Comparison of ENCODE assay signal across 10 cellular contexts in genomic region chr18:9403795-9404564, GRCh38.
DNase-seq lines count a peak whose midpoint lies in the region; ATAC-seq, FAIRE-seq and TF ChIP-seq lines count a peak whose summit lies in the region.
"Had no signal": no experiment of that assay in that cellular context is flagged by ENCODE, and none has a peak within 500 bp of the region (broad histone marks: within the 10 kb centered on the region; RNA-seq: fewer than 3 reads in every experiment).

No MANE protein-coding gene starts in this region.

- TF ChIP-seq POLR2A in HCT116 (IDR thresholded peaks at IDR 0.05; ENCODE audit: borderline replicate concordance, extremely low read depth, insufficient read depth, insufficient read length) (no peak), GM12878 (IDR thresholded peaks at IDR 0.05; ENCODE audit: low read depth, low read length) (no peak)

- H3K27me3 ChIP-seq in HCT116 (ENCODE audit: insufficient read depth, low read length) (no peaks in the 10 kb centered on the region), GM12878 (replicated peaks in 1 of 2; ENCODE audit: control insufficient read depth in 2 of 2, insufficient read depth in 2 of 2, low read length in 1 of 2) (no peaks in the 10 kb centered on the region)
- H3K27me3 ChIP-seq: cardiac muscle cell had no signal

- peak overlapping the region in 7 of 10 donors; percentile 41 to 89 (median 82) for H3K27ac Mint-ChIP-seq in naive thymus-derived CD8-positive, alpha-beta T cell

- peak; percentile 48 for TF ChIP-seq RAD21 in HCT116 (IDR thresholded peaks at IDR 0.05; ENCODE audit: low read depth)
- peak; percentile 40 for TF ChIP-seq RAD21 in GM12878 (IDR thresholded peaks at IDR 0.05; ENCODE audit: insufficient read depth, low read depth, low read length)

- intact Hi-C loops in HCT116 (cut with micrococcal nuclease) = no loop called here
- intact Hi-C loops in GM12878 (cut with micrococcal nuclease; ENCODE audit: unreplicated experiment) = no loop called here

- no peaks in the 10 kb centered on the region for H3K9me3 Mint-ChIP-seq in naive thymus-derived CD8-positive, alpha-beta T cell

- no peaks in the 10 kb centered on the region for H3K4me1 ChIP-seq in HCT116 (ENCODE audit: control insufficient read depth in 1 of 2, insufficient read depth in 2 of 2, low read length in 2 of 2)
- no peaks in the 10 kb centered on the region for H3K4me1 ChIP-seq in GM12878 (ENCODE audit: control insufficient read depth, insufficient read depth, low read length)

- RAD21 ChIA-PET in HCT116 (lab: Charles Lee; ENCODE audit: low non-redundant PET in 1 of 2, low total read pairs in 2 of 2, uncharacterized antibody in 2 of 2, unreplicated experiment in 2 of 2) (no interaction called here), GM12878 (lab: Charles Lee; ENCODE audit: unreplicated experiment) (interaction anchor here (0.8 to 1.0 kb wide), 4 partner anchors 53 to 321 kb away, joined by 3 read pairs; partner anchors contain the start of gene TWSG1)

- in situ Hi-C loops in GM12878 (cut with MboI) = no loop called here

- peaks cover 0 to 1% (median 0%) of the 10 kb centered on the region in 5 donors for H3K27me3 Mint-ChIP-seq in naive thymus-derived CD8-positive, alpha-beta T cell

- POLR2A ChIA-PET in HCT116 (lab: Charles Lee) = no interaction called here
- POLR2A ChIA-PET in GM12878 (lab: Charles Lee) = interaction anchor here (0.5 to 0.6 kb wide), 2 partner anchors 246 to 707 kb away, joined by 3 to 6 read pairs; no protein-coding TSS in a partner anchor
- POLR2A ChIA-PET in naive thymus-derived CD8-positive, alpha-beta T cell (lab: Charles Lee) = no interaction called here

- H3K4me3 ChIP-seq in HCT116 (replicated peaks in 1 of 2; ENCODE audit: low read depth in 1 of 2, low read length in 2 of 2) = no peak overlapping the region
- H3K4me3 ChIP-seq in GM12878 = no peak overlapping the region
- H3K4me3 ChIP-seq: cardiac muscle cell had no signal

- H3K9ac ChIP-seq in HCT116 (ENCODE audit: low read length) = no peak overlapping the region
- no peak overlapping the region for H3K9ac ChIP-seq in GM12878 (ENCODE audit: control insufficient read depth, insufficient read depth, low read length)

- peaks cover 0 to 16% (median 13%) of the 10 kb centered on the region in 4 donors for H3K4me1 Mint-ChIP-seq in naive thymus-derived CD8-positive, alpha-beta T cell

- H3K4me2 ChIP-seq in HCT116 (ENCODE audit: low read length) (no peak overlapping the region), GM12878 (ENCODE audit: control insufficient read depth, insufficient read depth) (peak overlapping the region; percentile 30; the same call in 1 of the 2 replicates)

- H4K20me1 ChIP-seq in HCT116 (ENCODE audit: insufficient read depth) (no peaks in the 10 kb centered on the region), GM12878 (ENCODE audit: control insufficient read depth, insufficient read depth) (no peaks in the 10 kb centered on the region)

- H3K36me3 Mint-ChIP-seq in naive thymus-derived CD8-positive, alpha-beta T cell = peaks cover 0 to 10% (median 8%) of the 10 kb centered on the region in 3 donors

- TF ChIP-seq CTCF in HCT116 (IDR thresholded peaks at IDR 0.05 in 2 of 3, conservative IDR thresholded peaks at IDR 0.05 in 1 of 3; ENCODE audit: borderline replicate concordance in 1 of 3, insufficient read depth in 1 of 3, low read depth in 2 of 3, low read length in 2 of 3) (peak in 2 of 3 experiments; percentile 6 to 15; a peak in 1 of 6 replicates), GM12878 (IDR thresholded peaks at IDR 0.05 in 2 of 3, conservative IDR thresholded peaks at IDR 0.05 in 1 of 3; ENCODE audit: control insufficient read depth in 2 of 3, extremely low read depth in 1 of 3, insufficient read depth in 1 of 3, low read depth in 3 of 3, low read length in 3 of 3) (peak in 1 of 3 experiments; percentile 12; a peak in 2 of 6 replicates)

- TF ChIP-seq EP300 in GM12878 (IDR thresholded peaks at IDR 0.05; ENCODE audit: borderline replicate concordance in 1 of 2, control insufficient read depth in 1 of 2, low read depth in 2 of 2, low read length in 2 of 2) = no peak

- FAIRE-seq in GM12878 (lab: Jason Lieb, UNC) = no peak
- FAIRE-seq: islet of Langerhans had no signal

- H3K27ac ChIP-seq in HCT116 (ENCODE audit: low read depth, low read length) = no peak overlapping the region
- no peak overlapping the region for H3K27ac ChIP-seq in GM12878 (ENCODE audit: control insufficient read depth, insufficient read depth)
- H3K27ac ChIP-seq: cardiac muscle cell had no signal

- 75% methylated on average over 24 of the region's 24 CpGs for WGBS in GM12878 (ENCODE audit: insufficient coverage, insufficient replicate concordance, low lambda C conversion rate, missing lambda C conversion rate)

- BruUV-seq in HCT116 (replicated peaks; lab: Mats Ljungman, UMichigan) (no TSS peak), GM12878 (replicated peaks; lab: Mats Ljungman, UMichigan) (no TSS peak)

- H3K9me3 ChIP-seq in HCT116 (ENCODE audit: control insufficient read depth in 1 of 2, insufficient read depth in 1 of 2, low read depth in 1 of 2, low read length in 2 of 2) = no peaks in the 10 kb centered on the region
- peaks cover 2% of the 10 kb centered on the region; the same call in 2 of the 3 replicates for H3K9me3 ChIP-seq in GM12878 (replicated peaks; ENCODE audit: control insufficient read depth, insufficient read depth, low read length)

- CTCF ChIA-PET in HCT116 (lab: Charles Lee) (interaction anchor here (1.5 kb wide), 1 partner anchor 11 kb away, joined by 3 read pairs; no protein-coding TSS in a partner anchor), GM12878 (lab: Yijun Ruan, JAX) (interaction anchor here (0.8 to 1.2 kb wide), 5 partner anchors 57 to 330 kb away, joined by 3 to 4 read pairs (median 3); no protein-coding TSS in a partner anchor)

- ATAC-seq in HCT116 (0 out of 2 replicates have a peak, but pooled peaks have one; percentile 52), GM12878 (peak; percentile 45; the same call in 2 of the 3 replicates), GM18909 (IDR thresholded peaks at IDR 0.05; ENCODE audit: poor library complexity, unreplicated experiment) (no peak), GM18907 (IDR thresholded peaks at IDR 0.05; ENCODE audit: unreplicated experiment) (no peak)
- ATAC-seq in naive thymus-derived CD8-positive, alpha-beta T cell = no peak

- no peaks in the 10 kb centered on the region for H3K79me2 ChIP-seq in HCT116 (ENCODE audit: insufficient read depth, low read length)
- no peaks in the 10 kb centered on the region for H3K79me2 ChIP-seq in GM12878 (ENCODE audit: control insufficient read depth, insufficient read depth, low read length)

- H3K36me3 ChIP-seq in HCT116 (ENCODE audit: control insufficient read depth in 1 of 2, insufficient read depth in 2 of 2, low read length in 2 of 2) = no peaks in the 10 kb centered on the region
- no peaks in the 10 kb centered on the region; a peak in 1 of 4 replicates for H3K36me3 ChIP-seq in GM12878 (ENCODE audit: control insufficient read depth in 2 of 2, insufficient read depth in 2 of 2, low read length in 1 of 2)
- H3K36me3 ChIP-seq: cardiac muscle cell had no signal

- H2AFZ ChIP-seq in HCT116 (ENCODE audit: low read depth, low read length, poor library complexity, severe bottlenecking) (no peak overlapping the region), GM12878 (ENCODE audit: control insufficient read depth, low read depth, low read length) (peak overlapping the region; percentile 51; the same call in 1 of the 2 replicates)

- no peaks in the 10 kb centered on the region; the same call in 1 of the 2 replicates for H3K9me2 ChIP-seq in HCT116 (ENCODE audit: insufficient read depth)

- peak overlapping the region; percentile 57 to 94 (median 82) for H3K4me3 Mint-ChIP-seq in naive thymus-derived CD8-positive, alpha-beta T cell

- SMC1A ChIA-PET in GM12878 (lab: Charles Lee; ENCODE audit: uncharacterized antibody, unreplicated experiment) = interaction anchor here (1.0 to 1.3 kb wide), 3 partner anchors 10 to 223 kb away, joined by 3 read pairs; no protein-coding TSS in a partner anchor

- DNase-seq in GF-D8 (lab: John Stamatoyannopoulos, UW) (peak; percentile 65), HCT116 (ENCODE audit: low read depth, low spot score) (no peak), GM12878 (ENCODE audit: low read depth, low spot score) (no peak), kidney glomerular epithelial cell (lab: John Stamatoyannopoulos, UW) (no peak)
- DNase-seq in naive thymus-derived CD8-positive, alpha-beta T cell = peak in 1 of 10 donors; percentile 2
- DNase-seq: NCI-H1694 treated with DMSO at 0.1 percent for 48 hours had no signal

TF ChIP-seq in HCT116, 20 proteins besides CTCF, POLR2A, EP300 and RAD21 (continues in another document):
- TF ChIP-seq JUND (IDR thresholded peaks at IDR 0.05) (no peak), FOSL1 (IDR thresholded peaks at IDR 0.05; ENCODE audit: low read depth) (no peak), CEBPB (IDR thresholded peaks at IDR 0.05; ENCODE audit: low read depth) (no peak), ZNF274 (IDR thresholded peaks at IDR 0.05; ENCODE audit: low read depth, low read length) (no peak), EZH2 (IDR thresholded peaks at IDR 0.05) (no peak), EZH2phosphoT487 (IDR thresholded peaks at IDR 0.05; ENCODE audit: borderline replicate concordance) (no peak)

TF ChIP-seq in GM12878, 131 proteins besides CTCF, POLR2A, EP300 and RAD21:
- TF ChIP-seq BHLHE40 (IDR thresholded peaks at IDR 0.05; ENCODE audit: borderline replicate concordance in 1 of 2, low read depth in 2 of 2, low read length in 1 of 2) = no peak
- no peak for TF ChIP-seq IRF3 (IDR thresholded peaks at IDR 0.05)

Comparison
In these comparisons a context has a peak if more than half of its experiments do, and no peak if none do; other contexts are left out.
1. ATAC-seq: peak in HCT116 (single experiment) and GM12878 (single experiment); none in naive thymus-derived CD8-positive, alpha-beta T cell (0 of 2), GM18909 (single experiment) and GM18907 (single experiment).